1 cellular context compared by ENCODE assay signal in genomic region chr3:52128118-52128683, GRCh38.
TF ChIP-seq lines count a peak whose summit lies in the region.

No MANE protein-coding gene starts in this region.

TF ChIP-seq in K562, 482 proteins besides CTCF, POLR2A, EP300 and RAD21 (continued from another document and continues in another):
- TF ChIP-seq E2F1 (CRISPR knock-in tag; IDR thresholded peaks at IDR 0.05) (no peak), AFF4 (CRISPR knock-in tag; IDR thresholded peaks at IDR 0.05) (no peak), ZNF609 (CRISPR knock-in tag; IDR thresholded peaks at IDR 0.05; ENCODE audit: borderline replicate concordance) (no peak), ZNF717 (CRISPR knock-in tag; IDR thresholded peaks at IDR 0.05) (no peak), MYBL2 (IDR thresholded peaks at IDR 0.05; ENCODE audit: low read depth) (no peak), MYBL2 (CRISPR knock-in tag; IDR thresholded peaks at IDR 0.05; ENCODE audit: borderline replicate concordance) (no peak), THRAP3 (IDR thresholded peaks at IDR 0.05; ENCODE audit: borderline replicate concordance) (no peak), ZNF274 (IDR thresholded peaks at IDR 0.05; ENCODE audit: borderline replicate concordance, low read depth, low read length) (no peak), HOMEZ (CRISPR knock-in tag; IDR thresholded peaks at IDR 0.05) (no peak), ZNF668 (CRISPR knock-in tag; IDR thresholded peaks at IDR 0.05) (no peak), ZNF282 (CRISPR knock-in tag; IDR thresholded peaks at IDR 0.05) (no peak), MYC (IDR thresholded peaks at IDR 0.05; ENCODE audit: low read depth, low read length) (no peak; the same call in none of the 2 replicates), MYC (CRISPR knock-in tag; IDR thresholded peaks at IDR 0.05; ENCODE audit: borderline replicate concordance, low read depth) (no peak), SRSF9 (IDR thresholded peaks at IDR 0.05; ENCODE audit: borderline replicate concordance, low read depth, low read length) (no peak), ZNF512 (tag; IDR thresholded peaks at IDR 0.05) (no peak), TBL1XR1 (IDR thresholded peaks at IDR 0.05; ENCODE audit: low read length in 2 of 2) (no peak), HDAC8 (tag; IDR thresholded peaks at IDR 0.05) (no peak), CHCHD3 (CRISPR knock-in tag; IDR thresholded peaks at IDR 0.05) (no peak), REST (CRISPR knock-in tag; IDR thresholded peaks at IDR 0.05; ENCODE audit: low read depth) (no peak), ZNF212 (CRISPR knock-in tag; IDR thresholded peaks at IDR 0.05) (no peak), ZZZ3 (IDR thresholded peaks at IDR 0.05) (no peak), KLF6 (CRISPR knock-in tag; IDR thresholded peaks at IDR 0.05; ENCODE audit: borderline replicate concordance) (no peak), TEAD4 (IDR thresholded peaks at IDR 0.05; ENCODE audit: low read length) (peak; percentile 54; the same call in 1 of the 2 replicates), TEAD4 (CRISPR knock-in tag; IDR thresholded peaks at IDR 0.05; ENCODE audit: borderline replicate concordance) (no peak), RERE (CRISPR knock-in tag; IDR thresholded peaks at IDR 0.05; ENCODE audit: borderline replicate concordance) (no peak), BRD9 (IDR thresholded peaks at IDR 0.05; ENCODE audit: low read depth, partially characterized antibody) (no peak), FOXJ2 (tag; IDR thresholded peaks at IDR 0.05) (no peak)
